30 cellular contexts compared by ENCODE assay signal in genomic region chr14:95054346-95055280, GRCh38.
"Had no signal": no experiment of that assay in that cellular context is flagged by ENCODE, and none has a peak within 500 bp of the region (broad histone marks: within the 10 kb centered on the region; RNA-seq: fewer than 3 reads in every experiment).

No MANE protein-coding gene starts in this region.

- ATAC-seq: activated CD4-positive, alpha-beta T cell treated with anti-CD3 and anti-CD28 coated beads for 36 hours; activated CD8-positive, alpha-beta memory T cell treated with anti-CD3 and anti-CD28 coated beads, Interleukin-2, amount 10 ng/mL, durations not matched to agents 7 days and 5 days; activated CD8-positive, alpha-beta T cell treated with anti-CD3 and anti-CD28 coated beads, Interleukin-2, amount 10 ng/mL, durations not matched to agents 7 days and 5 days; body of pancreas; esophagus mucosa; heart left ventricle; left colon; naive thymus-derived CD8-positive, alpha-beta T cell; right lobe of liver; stimulated activated effector memory CD8-positive, alpha-beta T cell treated with anti-CD3 and anti-CD28 coated beads, Interleukin-12 subunit alpha, Interleukin-12 subunit beta, amount 100 ng/mL, for 72 hours had no signal

- H3K27ac ChIP-seq: body of pancreas, heart left ventricle, neural progenitor cell, right lobe of liver, skin epidermis, upper lobe of left lung had no signal

- H3K4me1 Mint-ChIP-seq: activated CD4-positive, alpha-beta T cell treated with anti-CD3 and anti-CD28 coated beads for 36 hours; activated naive CD4-positive, alpha-beta T cell treated with anti-CD3 and anti-CD28 coated beads, Interleukin-2, amount 50 U/mL, for 24 hours; immature natural killer cell; memory B cell had no signal

- H3K4me1 ChIP-seq: body of pancreas, heart left ventricle, neural progenitor cell, right lobe of liver, upper lobe of left lung had no signal

- H3K27ac Mint-ChIP-seq: activated CD4-positive, alpha-beta T cell treated with anti-CD3 and anti-CD28 coated beads for 36 hours; activated CD8-positive, alpha-beta memory T cell treated with anti-CD3 and anti-CD28 coated beads, Interleukin-2, amount 10 ng/mL, durations not matched to agents 7 days and 5 days; activated CD8-positive, alpha-beta T cell treated with anti-CD3 and anti-CD28 coated beads, Interleukin-2, amount 10 ng/mL, durations not matched to agents 7 days and 5 days; activated naive CD4-positive, alpha-beta T cell treated with anti-CD3 and anti-CD28 coated beads, Interleukin-2, amount 50 U/mL, for 24 hours; immature natural killer cell; memory B cell; naive thymus-derived CD8-positive, alpha-beta T cell; neural progenitor cell; stimulated activated effector memory CD8-positive, alpha-beta T cell treated with anti-CD3 and anti-CD28 coated beads, Interleukin-12 subunit alpha, Interleukin-12 subunit beta, amount 100 ng/mL, for 72 hours; stimulated activated naive CD8-positive, alpha-beta T cell treated with anti-CD3 and anti-CD28 coated beads, Interleukin-15, Interleukin-2, amounts not matched to agents 100 ng/mL and 50 ng/mL, for 24 hours; T-helper 2 cell treated with Interferon-gamma antibody and Interleukin-4, amounts not matched to agents 5 μg/mL and 100 μg/mL, for 36 hours had no signal

- H3K27me3 ChIP-seq: body of pancreas, heart left ventricle, right lobe of liver, upper lobe of left lung had no signal

- H3K4me3 Mint-ChIP-seq: activated CD4-positive, alpha-beta T cell treated with anti-CD3 and anti-CD28 coated beads for 36 hours; activated CD8-positive, alpha-beta memory T cell treated with anti-CD3 and anti-CD28 coated beads, Interleukin-2, amount 10 ng/mL, durations not matched to agents 7 days and 5 days; activated CD8-positive, alpha-beta T cell treated with anti-CD3 and anti-CD28 coated beads, Interleukin-2, amount 10 ng/mL, durations not matched to agents 7 days and 5 days; activated naive CD4-positive, alpha-beta T cell treated with anti-CD3 and anti-CD28 coated beads, Interleukin-2, amount 50 U/mL, for 24 hours; immature natural killer cell; memory B cell; naive thymus-derived CD8-positive, alpha-beta T cell; neural progenitor cell; stimulated activated effector memory CD8-positive, alpha-beta T cell treated with anti-CD3 and anti-CD28 coated beads, Interleukin-12 subunit alpha, Interleukin-12 subunit beta, amount 100 ng/mL, for 72 hours; stimulated activated naive CD8-positive, alpha-beta T cell treated with anti-CD3 and anti-CD28 coated beads, Interleukin-15, Interleukin-2, amounts not matched to agents 100 ng/mL and 50 ng/mL, for 24 hours; T-helper 2 cell treated with Interferon-gamma antibody and Interleukin-4, amounts not matched to agents 5 μg/mL and 100 μg/mL, for 36 hours had no signal

- H3K9ac ChIP-seq: neural progenitor cell had no signal

- H3K4me2 ChIP-seq: neural progenitor cell had no signal

- H3K9me3 Mint-ChIP-seq: activated naive CD4-positive, alpha-beta T cell treated with anti-CD3 and anti-CD28 coated beads, Interleukin-2, amount 50 U/mL, for 24 hours; immature natural killer cell; naive thymus-derived CD8-positive, alpha-beta T cell; neural progenitor cell; stimulated activated effector memory CD8-positive, alpha-beta T cell treated with anti-CD3 and anti-CD28 coated beads, Interleukin-12 subunit alpha, Interleukin-12 subunit beta, amount 100 ng/mL, for 72 hours; stimulated activated naive CD8-positive, alpha-beta T cell treated with anti-CD3 and anti-CD28 coated beads, Interleukin-15, Interleukin-2, amounts not matched to agents 100 ng/mL and 50 ng/mL, for 24 hours; T-helper 2 cell treated with Interferon-gamma antibody and Interleukin-4, amounts not matched to agents 5 μg/mL and 100 μg/mL, for 36 hours had no signal

- H3K4me3 ChIP-seq: body of pancreas, heart left ventricle, neural progenitor cell, right lobe of liver, skin epidermis, upper lobe of left lung had no signal

- DNase-seq: activated CD4-positive, alpha-beta T cell treated with anti-CD3 and anti-CD28 coated beads for 36 hours; activated CD4-positive, CD25-positive, alpha-beta regulatory T cell; activated CD8-positive, alpha-beta memory T cell treated with anti-CD3 and anti-CD28 coated beads, Interleukin-2, amount 10 ng/mL, durations not matched to agents 7 days and 5 days; activated CD8-positive, alpha-beta T cell treated with anti-CD3 and anti-CD28 coated beads, Interleukin-2, amount 10 ng/mL, durations not matched to agents 7 days and 5 days; activated gamma-delta T cell; anterior cingulate cortex; body of pancreas; cerebellar nuclear complex; cortex of kidney; foreskin fibroblast; heart left ventricle; hypothalamus; immature natural killer cell; kidney; left colon; naive thymus-derived CD8-positive, alpha-beta T cell; right lobe of liver; stimulated activated CD4-positive, alpha-beta T cell treated with anti-CD3 and anti-CD28 coated beads, Interleukin-12 subunit alpha, Interleukin-12 subunit beta, amount 100 ng/mL, for 4 hours; stimulated activated CD4-positive, alpha-beta T cell treated with anti-CD3 and anti-CD28 coated beads, Interleukin-4, amount 100 ng/mL, for 1 hour; substantia nigra; T-helper 1 cell; upper lobe of left lung had no signal

- H3K36me3 Mint-ChIP-seq: activated CD8-positive, alpha-beta memory T cell treated with anti-CD3 and anti-CD28 coated beads, Interleukin-2, amount 10 ng/mL, durations not matched to agents 7 days and 5 days; activated naive CD4-positive, alpha-beta T cell treated with anti-CD3 and anti-CD28 coated beads, Interleukin-2, amount 50 U/mL, for 24 hours; immature natural killer cell; memory B cell; naive thymus-derived CD8-positive, alpha-beta T cell; neural progenitor cell; stimulated activated effector memory CD8-positive, alpha-beta T cell treated with anti-CD3 and anti-CD28 coated beads, Interleukin-12 subunit alpha, Interleukin-12 subunit beta, amount 100 ng/mL, for 72 hours had no signal

- H3K36me3 ChIP-seq: heart left ventricle, neural progenitor cell, right lobe of liver, upper lobe of left lung had no signal

- H3K27me3 Mint-ChIP-seq: activated naive CD4-positive, alpha-beta T cell treated with anti-CD3 and anti-CD28 coated beads, Interleukin-2, amount 50 U/mL, for 24 hours; stimulated activated naive CD8-positive, alpha-beta T cell treated with anti-CD3 and anti-CD28 coated beads, Interleukin-15, Interleukin-2, amounts not matched to agents 100 ng/mL and 50 ng/mL, for 24 hours had no signal

- H2AFZ ChIP-seq: neural progenitor cell had no signal

- H3K9me3 ChIP-seq: body of pancreas, heart left ventricle, right lobe of liver, upper lobe of left lung had no signal
